Comparison of ENCODE assay signal across 1 cellular context in the genomic region with DNA sequence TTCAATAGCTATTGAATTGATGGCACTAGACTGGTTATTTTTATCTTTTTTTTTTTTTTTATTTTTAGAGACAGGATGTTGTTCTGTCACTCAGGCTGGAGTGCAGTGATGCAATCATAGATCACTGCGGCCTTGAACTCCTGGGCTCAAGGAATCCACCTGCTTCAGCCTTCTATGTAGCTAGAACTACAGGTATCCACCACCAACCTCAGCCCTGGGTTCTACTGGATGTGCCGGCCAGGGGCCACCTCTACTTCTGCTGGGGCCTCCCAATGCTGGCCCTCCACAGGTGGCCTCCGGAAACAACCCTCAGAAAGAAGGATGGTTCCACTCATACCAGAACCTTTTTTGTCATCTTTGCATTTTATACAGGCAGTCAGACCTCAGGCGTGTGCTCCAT.
TF ChIP-seq lines count a peak whose summit lies in the region.

No MANE protein-coding gene starts in this region.

TF ChIP-seq in WTC11, 78 proteins besides CTCF, POLR2A, EP300 and RAD21 (continued from another document):
- TF ChIP-seq, protein P1, sequence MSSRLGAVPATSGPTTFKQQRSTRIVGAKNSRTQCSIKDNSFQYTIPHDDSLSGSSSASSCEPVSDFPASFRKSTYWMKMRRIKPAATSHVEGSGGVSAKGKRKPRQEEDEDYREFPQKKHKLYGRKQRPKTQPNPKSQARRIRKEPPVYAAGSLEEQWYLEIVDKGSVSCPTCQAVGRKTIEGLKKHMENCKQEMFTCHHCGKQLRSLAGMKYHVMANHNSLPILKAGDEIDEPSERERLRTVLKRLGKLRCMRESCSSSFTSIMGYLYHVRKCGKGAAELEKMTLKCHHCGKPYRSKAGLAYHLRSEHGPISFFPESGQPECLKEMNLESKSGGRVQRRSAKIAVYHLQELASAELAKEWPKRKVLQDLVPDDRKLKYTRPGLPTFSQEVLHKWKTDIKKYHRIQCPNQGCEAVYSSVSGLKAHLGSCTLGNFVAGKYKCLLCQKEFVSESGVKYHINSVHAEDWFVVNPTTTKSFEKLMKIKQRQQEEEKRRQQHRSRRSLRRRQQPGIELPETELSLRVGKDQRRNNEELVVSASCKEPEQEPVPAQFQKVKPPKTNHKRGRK (CRISPR knock-in tag; IDR thresholded peaks at IDR 0.05; ENCODE audit: borderline replicate concordance), result no peak
- TF ChIP-seq, protein P2, sequence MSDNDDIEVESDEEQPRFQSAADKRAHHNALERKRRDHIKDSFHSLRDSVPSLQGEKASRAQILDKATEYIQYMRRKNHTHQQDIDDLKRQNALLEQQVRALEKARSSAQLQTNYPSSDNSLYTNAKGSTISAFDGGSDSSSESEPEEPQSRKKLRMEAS (CRISPR knock-in tag; IDR thresholded peaks at IDR 0.05), result no peak
- TF ChIP-seq NFATC4 (CRISPR knock-in tag; IDR thresholded peaks at IDR 0.05) (no peak), ZNF425 (CRISPR knock-in tag; conservative IDR thresholded peaks at IDR 0.05) (no peak), HMGA2 (CRISPR knock-in tag; IDR thresholded peaks at IDR 0.05) (no peak), ZNF263 (CRISPR knock-in tag; IDR thresholded peaks at IDR 0.05; ENCODE audit: low read depth) (no peak), ELF4 (CRISPR knock-in tag; IDR thresholded peaks at IDR 0.05; ENCODE audit: low read depth) (no peak)
- TF ChIP-seq, protein P3, sequence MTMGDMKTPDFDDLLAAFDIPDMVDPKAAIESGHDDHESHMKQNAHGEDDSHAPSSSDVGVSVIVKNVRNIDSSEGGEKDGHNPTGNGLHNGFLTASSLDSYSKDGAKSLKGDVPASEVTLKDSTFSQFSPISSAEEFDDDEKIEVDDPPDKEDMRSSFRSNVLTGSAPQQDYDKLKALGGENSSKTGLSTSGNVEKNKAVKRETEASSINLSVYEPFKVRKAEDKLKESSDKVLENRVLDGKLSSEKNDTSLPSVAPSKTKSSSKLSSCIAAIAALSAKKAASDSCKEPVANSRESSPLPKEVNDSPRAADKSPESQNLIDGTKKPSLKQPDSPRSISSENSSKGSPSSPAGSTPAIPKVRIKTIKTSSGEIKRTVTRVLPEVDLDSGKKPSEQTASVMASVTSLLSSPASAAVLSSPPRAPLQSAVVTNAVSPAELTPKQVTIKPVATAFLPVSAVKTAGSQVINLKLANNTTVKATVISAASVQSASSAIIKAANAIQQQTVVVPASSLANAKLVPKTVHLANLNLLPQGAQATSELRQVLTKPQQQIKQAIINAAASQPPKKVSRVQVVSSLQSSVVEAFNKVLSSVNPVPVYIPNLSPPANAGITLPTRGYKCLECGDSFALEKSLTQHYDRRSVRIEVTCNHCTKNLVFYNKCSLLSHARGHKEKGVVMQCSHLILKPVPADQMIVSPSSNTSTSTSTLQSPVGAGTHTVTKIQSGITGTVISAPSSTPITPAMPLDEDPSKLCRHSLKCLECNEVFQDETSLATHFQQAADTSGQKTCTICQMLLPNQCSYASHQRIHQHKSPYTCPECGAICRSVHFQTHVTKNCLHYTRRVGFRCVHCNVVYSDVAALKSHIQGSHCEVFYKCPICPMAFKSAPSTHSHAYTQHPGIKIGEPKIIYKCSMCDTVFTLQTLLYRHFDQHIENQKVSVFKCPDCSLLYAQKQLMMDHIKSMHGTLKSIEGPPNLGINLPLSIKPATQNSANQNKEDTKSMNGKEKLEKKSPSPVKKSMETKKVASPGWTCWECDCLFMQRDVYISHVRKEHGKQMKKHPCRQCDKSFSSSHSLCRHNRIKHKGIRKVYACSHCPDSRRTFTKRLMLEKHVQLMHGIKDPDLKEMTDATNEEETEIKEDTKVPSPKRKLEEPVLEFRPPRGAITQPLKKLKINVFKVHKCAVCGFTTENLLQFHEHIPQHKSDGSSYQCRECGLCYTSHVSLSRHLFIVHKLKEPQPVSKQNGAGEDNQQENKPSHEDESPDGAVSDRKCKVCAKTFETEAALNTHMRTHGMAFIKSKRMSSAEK (CRISPR knock-in tag; IDR thresholded peaks at IDR 0.05; ENCODE audit: borderline replicate concordance), result no peak
